11 cellular contexts compared by ENCODE assay signal in genomic region chr2:101763496-101764333, GRCh38.
DNase-seq lines count a peak whose midpoint lies in the region; ATAC-seq and TF ChIP-seq lines count a peak whose summit lies in the region.
"Had no signal": no experiment of that assay in that cellular context is flagged by ENCODE, and none has a peak within 500 bp of the region (broad histone marks: within the 10 kb centered on the region; RNA-seq: fewer than 3 reads in every experiment).

No MANE protein-coding gene starts in this region.

- H3K9me3 ChIP-seq in CD4-positive, alpha-beta memory T cell (ENCODE audit: control insufficient read depth in 1 of 2, low read length in 2 of 2), result no peaks in the 10 kb centered on the region
- no peaks in the 10 kb centered on the region for H3K9me3 ChIP-seq in tibial nerve

- peaks cover 0 to 2% of the 10 kb centered on the region in 2 donors for H3K36me3 Mint-ChIP-seq in CD4-positive, alpha-beta memory T cell
- H3K36me3 Mint-ChIP-seq in progenitor cell of endocrine pancreas (ENCODE audit: insufficient read depth), result no peaks in the 10 kb centered on the region

- no peaks in the 10 kb centered on the region for H3K36me3 ChIP-seq in CD4-positive, alpha-beta memory T cell (ENCODE audit: insufficient read depth, low read length)
- no peaks in the 10 kb centered on the region for H3K36me3 ChIP-seq in tibial nerve

- H3K4me3 ChIP-seq in CD4-positive, alpha-beta memory T cell (ENCODE audit: low read length in 2 of 2), result no peak overlapping the region
- no peak overlapping the region for H3K4me3 ChIP-seq in fibroblast of pulmonary artery (replicated peaks; ENCODE audit: low read depth, low read length)
- no peak overlapping the region for H3K4me3 ChIP-seq in tibial nerve

- peak overlapping the region in 4 of 7 donors; percentile 10 to 71 (median 20) for H3K27ac Mint-ChIP-seq in CD4-positive, alpha-beta memory T cell
- H3K27ac Mint-ChIP-seq in progenitor cell of endocrine pancreas, result peak overlapping the region; percentile 6
- H3K27ac Mint-ChIP-seq in stimulated activated naive CD8-positive, alpha-beta T cell treated with anti-CD3 and anti-CD28 coated beads, Interleukin-15, amount 100 ng/mL, for 72 hours, result no peak overlapping the region

- CTCF ChIA-PET in CD4-positive, alpha-beta memory T cell (lab: Charles Lee; ENCODE audit: partially characterized antibody), result interaction anchor here (1.2 to 2.6 kb wide), 5 partner anchors 8 to 345 kb away, joined by 3 to 9 read pairs (median 3); no protein-coding TSS in a partner anchor

- no peak for DNase-seq in CD4-positive, alpha-beta memory T cell
- DNase-seq in SK-MEL-5 (ENCODE audit: low read depth, low spot score) (peak; percentile 45), fibroblast of pulmonary artery (ENCODE audit: low read depth) (peak; percentile 31), progenitor cell of endocrine pancreas (ENCODE audit: low spot score, unreplicated experiment) (no peak), epidermal melanocyte (ENCODE audit: insufficient read length, low spot score) (no peak), tibial nerve (ENCODE audit: low spot score in 2 of 2) (no peak)
- DNase-seq in stimulated activated naive CD8-positive, alpha-beta T cell treated with anti-CD3 and anti-CD28 coated beads, Interleukin-15, amount 100 ng/mL, for 72 hours, result no peak
- DNase-seq: HCEC 1CT, KG1, kidney had no signal

- TF ChIP-seq POLR2A in tibial nerve (IDR thresholded peaks at IDR 0.05), result no peak

- peaks cover 72% of the 10 kb centered on the region for H3K4me1 ChIP-seq in CD4-positive, alpha-beta memory T cell (ENCODE audit: insufficient read depth, low read length)
- H3K4me1 ChIP-seq in tibial nerve, result peaks cover 0 to 82% (median 65%) of the 10 kb centered on the region in 4 donors

- in situ Hi-C loops in SK-MEL-5 (cut with HindIII; ENCODE audit: low pct_unique_long_range_greater_than_20kb, low sequenced_read_pairs), result no loop called here

- POLR2A ChIA-PET in CD4-positive, alpha-beta memory T cell (lab: Charles Lee; ENCODE audit: partially characterized antibody), result interaction anchor here (0.6 to 2.3 kb wide), 5 partner anchors 10 to 66 kb away, joined by 3 to 6 read pairs (median 3); partner anchors contain the start of gene MAP4K4

- no peaks in the 10 kb centered on the region for H3K27me3 Mint-ChIP-seq in CD4-positive, alpha-beta memory T cell
- H3K27me3 Mint-ChIP-seq in progenitor cell of endocrine pancreas, result no peaks in the 10 kb centered on the region
- H3K27me3 Mint-ChIP-seq in stimulated activated naive CD8-positive, alpha-beta T cell treated with anti-CD3 and anti-CD28 coated beads, Interleukin-15, amount 100 ng/mL, for 72 hours, result no peaks in the 10 kb centered on the region

- intact Hi-C loops in CD4-positive, alpha-beta memory T cell (cut with micrococcal nuclease), result no loop called here

- peak overlapping the region in 2 of 8 donors; percentile 0 to 14 for H3K4me3 Mint-ChIP-seq in CD4-positive, alpha-beta memory T cell
- H3K4me3 Mint-ChIP-seq in progenitor cell of endocrine pancreas (ENCODE audit: low read depth), result no peak overlapping the region
- no peak overlapping the region for H3K4me3 Mint-ChIP-seq in stimulated activated naive CD8-positive, alpha-beta T cell treated with anti-CD3 and anti-CD28 coated beads, Interleukin-15, amount 100 ng/mL, for 72 hours

- no peak overlapping the region for H3K27ac ChIP-seq in CD4-positive, alpha-beta memory T cell (ENCODE audit: low read depth, low read length)
- peak overlapping the region in 2 of 4 donors; percentile 70 to 77 for H3K27ac ChIP-seq in tibial nerve

- H3K27me3 ChIP-seq in CD4-positive, alpha-beta memory T cell (ENCODE audit: insufficient read depth, low read length), result no peaks in the 10 kb centered on the region
- no peaks in the 10 kb centered on the region for H3K27me3 ChIP-seq in tibial nerve

- WGBS in tibial nerve, 2 donors, result 42 to 51% methylated on average over 5 of the region's 5 CpGs

- no peak for TF ChIP-seq CTCF in fibroblast of pulmonary artery (IDR thresholded peaks at IDR 0.05; ENCODE audit: low read length, missing control alignments)
- TF ChIP-seq CTCF in progenitor cell of endocrine pancreas (IDR thresholded peaks at IDR 0.05; ENCODE audit: unreplicated experiment), result no peak
- TF ChIP-seq CTCF in tibial nerve (IDR thresholded peaks at IDR 0.05), result no peak

- H3K9me3 Mint-ChIP-seq in CD4-positive, alpha-beta memory T cell, result no peaks in the 10 kb centered on the region
- H3K9me3 Mint-ChIP-seq in progenitor cell of endocrine pancreas (ENCODE audit: low read depth), result no peaks in the 10 kb centered on the region
- H3K9me3 Mint-ChIP-seq in stimulated activated naive CD8-positive, alpha-beta T cell treated with anti-CD3 and anti-CD28 coated beads, Interleukin-15, amount 100 ng/mL, for 72 hours, result no peaks in the 10 kb centered on the region

- ATAC-seq in GM18867 (IDR thresholded peaks at IDR 0.05; ENCODE audit: unreplicated experiment), result no peak
- no peak for ATAC-seq in stimulated activated naive CD8-positive, alpha-beta T cell treated with anti-CD3 and anti-CD28 coated beads, Interleukin-15, amount 100 ng/mL, for 72 hours

- no peak for TF ChIP-seq EP300 in tibial nerve (IDR thresholded peaks at IDR 0.05)

- H3K4me1 Mint-ChIP-seq in CD4-positive, alpha-beta memory T cell, result peaks cover 62 to 80% (median 67%) of the 10 kb centered on the region in 4 donors
- H3K4me1 Mint-ChIP-seq in progenitor cell of endocrine pancreas (ENCODE audit: low read depth), result peaks cover 44% of the 10 kb centered on the region
- H3K4me1 Mint-ChIP-seq in stimulated activated naive CD8-positive, alpha-beta T cell treated with anti-CD3 and anti-CD28 coated beads, Interleukin-15, amount 100 ng/mL, for 72 hours, result peaks cover 74% of the 10 kb centered on the region

Comparison
In these comparisons a context has a peak if more than half of its experiments do, and no peak if none do; other contexts are left out.
1. DNase-seq: peak in SK-MEL-5 (single experiment) and fibroblast of pulmonary artery (single experiment); none in CD4-positive, alpha-beta memory T cell (0 of 5), progenitor cell of endocrine pancreas (single experiment), epidermal melanocyte (single experiment), stimulated activated naive CD8-positive, alpha-beta T cell treated with anti-CD3 and anti-CD28 coated beads, Interleukin-15, amount 100 ng/mL, for 72 hours (0 of 2) and tibial nerve (0 of 2).
2. H3K27ac Mint-ChIP-seq: peak in CD4-positive, alpha-beta memory T cell (4 of 7) and progenitor cell of endocrine pancreas (single experiment); none in stimulated activated naive CD8-positive, alpha-beta T cell treated with anti-CD3 and anti-CD28 coated beads, Interleukin-15, amount 100 ng/mL, for 72 hours (0 of 2).